ENCODE assay signal across 9 cellular contexts in genomic region chr18:55319517-55319905, GRCh38.
DNase-seq lines count a peak whose midpoint lies in the region; ATAC-seq and TF ChIP-seq lines count a peak whose summit lies in the region.
"Had no signal": no experiment of that assay in that cellular context is flagged by ENCODE, and none has a peak within 500 bp of the region (broad histone marks: within the 10 kb centered on the region; RNA-seq: fewer than 3 reads in every experiment).

No MANE protein-coding gene starts in this region.

- TF ChIP-seq CTCF in suprapubic skin (IDR thresholded peaks at IDR 0.05), result no peak

- peaks cover 4 to 13% (median 10%) of the 10 kb centered on the region in 3 donors for H3K27me3 Mint-ChIP-seq in immature natural killer cell (ENCODE audit: low read depth in 3 of 3)

- no peaks in the 10 kb centered on the region for H3K36me3 ChIP-seq in GM23248 (ENCODE audit: low read depth)
- H3K36me3 ChIP-seq in suprapubic skin, result no peaks in the 10 kb centered on the region

- no peak for TF ChIP-seq POLR2A in suprapubic skin (IDR thresholded peaks at IDR 0.05)

- TF ChIP-seq EP300 in suprapubic skin (IDR thresholded peaks at IDR 0.05), result no peak

- peak; percentile 85 for DNase-seq in GM23248
- no peak for DNase-seq in immature natural killer cell
- DNase-seq in suprapubic skin (ENCODE audit: low spot score in 2 of 2), result no peak
- DNase-seq in pons (ENCODE audit: low spot score), result no peak
- DNase-seq in HuH-7 (ENCODE audit: low spot score), result no peak
- DNase-seq: activated effector memory CD4-positive, alpha-beta T cell treated with Interleukin-2 at 50 U/mL for 16 hours; NCI-H1048 had no signal

- WGBS in GM23248 (ENCODE audit: low coverage in 1 of 2, low lambda C conversion rate in 2 of 2, missing lambda C conversion rate in 2 of 2), 2 experiments, result 1% methylated on average over 3 of the region's 3 CpGs
- 27% methylated on average over 3 of the region's 3 CpGs for WGBS in suprapubic skin

- peak overlapping the region; percentile 87 for H3K4me3 ChIP-seq in GM23248
- H3K4me3 ChIP-seq in suprapubic skin, result peak overlapping the region; percentile 55

- peak overlapping the region; percentile 85 for H3K9ac ChIP-seq in GM23248

- in situ Hi-C loops in GM23248 (cut with MboI), result no loop called here

- H3K27ac ChIP-seq in GM23248 (peak overlapping the region; percentile 94), suprapubic skin (peak overlapping the region; percentile 89)

- H3K4me1 ChIP-seq in GM23248 (ENCODE audit: insufficient read depth) (peaks cover 58% of the 10 kb centered on the region), suprapubic skin (peaks cover 41% of the 10 kb centered on the region)

- no peaks in the 10 kb centered on the region for H4K20me1 ChIP-seq in GM23248 (ENCODE audit: insufficient read depth)

- H3K4me2 ChIP-seq in GM23248 (ENCODE audit: unreplicated experiment), result peak overlapping the region; percentile 100

- H3K4me3 Mint-ChIP-seq in immature natural killer cell, result peak overlapping the region; percentile 9 to 63 (median 56)

- peaks cover 32 to 63% of the 10 kb centered on the region in 2 donors for H3K4me1 Mint-ChIP-seq in immature natural killer cell

- H3K27me3 ChIP-seq in GM23248 (replicated peaks; ENCODE audit: insufficient read depth) (no peaks in the 10 kb centered on the region), suprapubic skin (no peaks in the 10 kb centered on the region)

- H3K36me3 Mint-ChIP-seq in immature natural killer cell, result no peaks in the 10 kb centered on the region

- peak overlapping the region in 4 of 6 donors; percentile 9 to 83 (median 47) for H3K27ac Mint-ChIP-seq in immature natural killer cell

- peaks cover 0 to 6% (median 0%) of the 10 kb centered on the region in 6 donors for H3K9me3 Mint-ChIP-seq in immature natural killer cell

- H3F3A ChIP-seq in GM23248 (ENCODE audit: insufficient read depth), result peaks cover 45% of the 10 kb centered on the region

- ATAC-seq in SK-N-SH treated with all-trans-retinoic acid at 6 μM for 48 hours (no peak), GM21529 (IDR thresholded peaks at IDR 0.05; ENCODE audit: unreplicated experiment) (no peak)

- H3K9me2 ChIP-seq in GM23248 (ENCODE audit: insufficient read depth), result no peaks in the 10 kb centered on the region

- peak overlapping the region; percentile 79 for H2AFZ ChIP-seq in GM23248

- H3K79me2 ChIP-seq in GM23248 (ENCODE audit: insufficient read depth), result peaks cover 88% of the 10 kb centered on the region

- H3K9me3 ChIP-seq in GM23248 (ENCODE audit: low read depth), result no peaks in the 10 kb centered on the region
- H3K9me3 ChIP-seq in suprapubic skin, result no peaks in the 10 kb centered on the region

TF ChIP-seq in SK-N-SH treated with all-trans-retinoic acid at 6 μM for 48 hours, 23 proteins besides CTCF, POLR2A, EP300 and RAD21:
- TF ChIP-seq ARNTL (CRISPR knock-in tag; IDR thresholded peaks at IDR 0.05; ENCODE audit: borderline replicate concordance, low read depth) (no peak), ZNF565 (CRISPR knock-in tag; conservative IDR thresholded peaks at IDR 0.05; ENCODE audit: low read depth) (no peak), TCF4 (CRISPR knock-in tag; IDR thresholded peaks at IDR 0.05; ENCODE audit: borderline replicate concordance) (no peak), SNAI2 (CRISPR knock-in tag; IDR thresholded peaks at IDR 0.05) (no peak), ISL1 (CRISPR knock-in tag; IDR thresholded peaks at IDR 0.05) (0 out of 2 replicates have a peak, but pooled peaks have one; percentile 55), TSHZ2 (CRISPR knock-in tag; IDR thresholded peaks at IDR 0.05) (no peak), CSRNP3 (CRISPR knock-in tag; IDR thresholded peaks at IDR 0.05) (no peak), ZFP3 (CRISPR knock-in tag; IDR thresholded peaks at IDR 0.05) (no peak), ZC3H10 (CRISPR knock-in tag; IDR thresholded peaks at IDR 0.05) (no peak)
